ENCODE assay signal across 1 cellular context in the genomic region with DNA sequence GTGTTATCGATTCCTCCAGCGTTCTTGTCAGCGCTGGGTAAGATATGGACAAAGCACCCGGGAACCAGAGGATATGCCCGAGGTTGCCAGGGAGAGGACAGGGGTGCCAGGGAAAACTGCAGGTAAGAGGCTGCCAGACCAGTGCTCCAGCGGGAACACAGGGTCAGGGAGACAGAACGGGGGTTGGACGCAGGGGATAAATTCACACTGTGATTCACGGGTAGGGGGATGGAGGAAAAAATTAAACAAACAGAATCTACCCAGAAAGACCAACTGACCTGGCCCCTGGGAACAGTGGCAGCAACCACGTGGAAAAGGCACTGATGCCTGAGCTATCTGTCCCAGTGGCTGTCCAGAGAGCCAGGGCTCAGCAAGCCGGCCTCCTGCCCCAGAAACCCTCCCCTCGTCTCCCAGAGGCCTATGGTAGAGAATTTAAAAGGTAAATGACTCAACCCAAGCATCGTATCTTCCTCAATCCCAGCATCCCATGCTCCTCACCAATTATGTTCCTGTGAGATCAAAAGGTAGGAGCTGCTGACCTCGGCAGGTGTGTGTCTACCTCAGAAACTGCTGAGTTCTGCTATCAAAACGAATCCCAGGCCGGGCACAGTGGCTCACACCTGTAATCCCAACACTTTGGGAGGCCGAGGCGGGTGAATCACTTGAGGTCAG.
TF ChIP-seq lines count a peak whose summit lies in the region.

No MANE protein-coding gene starts in this region.

TF ChIP-seq in SK-N-SH treated with all-trans-retinoic acid at 6 μM for 48 hours, 23 proteins besides CTCF, POLR2A, EP300 and RAD21 (continued from another document):
- TF ChIP-seq, protein P1, sequence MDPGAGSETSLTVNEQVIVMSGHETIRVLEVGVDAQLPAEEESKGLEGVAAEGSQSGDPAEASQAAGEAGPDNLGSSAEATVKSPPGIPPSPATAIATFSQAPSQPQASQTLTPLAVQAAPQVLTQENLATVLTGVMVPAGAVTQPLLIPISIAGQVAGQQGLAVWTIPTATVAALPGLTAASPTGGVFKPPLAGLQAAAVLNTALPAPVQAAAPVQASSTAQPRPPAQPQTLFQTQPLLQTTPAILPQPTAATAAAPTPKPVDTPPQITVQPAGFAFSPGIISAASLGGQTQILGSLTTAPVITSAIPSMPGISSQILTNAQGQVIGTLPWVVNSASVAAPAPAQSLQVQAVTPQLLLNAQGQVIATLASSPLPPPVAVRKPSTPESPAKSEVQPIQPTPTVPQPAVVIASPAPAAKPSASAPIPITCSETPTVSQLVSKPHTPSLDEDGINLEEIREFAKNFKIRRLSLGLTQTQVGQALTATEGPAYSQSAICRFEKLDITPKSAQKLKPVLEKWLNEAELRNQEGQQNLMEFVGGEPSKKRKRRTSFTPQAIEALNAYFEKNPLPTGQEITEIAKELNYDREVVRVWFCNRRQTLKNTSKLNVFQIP (CRISPR knock-in tag; IDR thresholded peaks at IDR 0.05; ENCODE audit: borderline replicate concordance, low read depth), result no peak
- TF ChIP-seq OSR1 (CRISPR knock-in tag; IDR thresholded peaks at IDR 0.05), result no peak
- TF ChIP-seq ZNF565 (CRISPR knock-in tag; conservative IDR thresholded peaks at IDR 0.05; ENCODE audit: low read depth), result no peak
- no peak for TF ChIP-seq BACH2 (CRISPR knock-in tag; IDR thresholded peaks at IDR 0.05; ENCODE audit: borderline replicate concordance)
